In genomic region chr6:44960898-44961297, GRCh38 we compare ENCODE assay signal across 14 cellular contexts.
A peak's percentile ranks its signal among the peaks of the same experiment; 100 is the strongest.
DNase-seq lines count a peak whose midpoint lies in the region; ATAC-seq and TF ChIP-seq lines count a peak whose summit lies in the region.
"Had no signal": no experiment of that assay in that cellular context is flagged by ENCODE, and none has a peak within 500 bp of the region (broad histone marks: within the 10 kb centered on the region; RNA-seq: fewer than 3 reads in every experiment).

No MANE protein-coding gene starts in this region.

- no peaks in the 10 kb centered on the region for H3K27me3 Mint-ChIP-seq in T-helper 17 cell

- H3K4me3 Mint-ChIP-seq in T-helper 17 cell, result peak overlapping the region; percentile 28

- H3K36me3 Mint-ChIP-seq in T-helper 17 cell (ENCODE audit: low read depth), result no peaks in the 10 kb centered on the region

- no peaks in the 10 kb centered on the region for H3K9me3 ChIP-seq in T-helper 17 cell (ENCODE audit: control insufficient read depth, low read length, poor library complexity, severe bottlenecking)
- H3K9me3 ChIP-seq: psoas muscle had no signal

- TF ChIP-seq CTCF in fibroblast of villous mesenchyme (IDR thresholded peaks at IDR 0.05; ENCODE audit: insufficient read depth, low read depth, low read length), result no peak

- H3K4me1 Mint-ChIP-seq in T-helper 17 cell, result peaks cover 11% of the 10 kb centered on the region

- no peak overlapping the region for H3K4me3 ChIP-seq in fibroblast of villous mesenchyme (ENCODE audit: low read depth, low read length)
- H3K4me3 ChIP-seq: coronary artery, psoas muscle had no signal

- H3K27ac Mint-ChIP-seq in T-helper 17 cell, result no peak overlapping the region

- ATAC-seq in GM18867 (IDR thresholded peaks at IDR 0.05; ENCODE audit: unreplicated experiment), result peak; percentile 40
- no peak for ATAC-seq in T-helper 17 cell
- no peak for ATAC-seq in GM18909 (IDR thresholded peaks at IDR 0.05; ENCODE audit: poor library complexity, unreplicated experiment)
- ATAC-seq in HG03342 (IDR thresholded peaks at IDR 0.05; ENCODE audit: unreplicated experiment), result no peak
- ATAC-seq: psoas muscle had no signal

- peak; percentile 21 for DNase-seq in AG08396 (ENCODE audit: low spot score)
- no peak for DNase-seq in T-helper 17 cell
- DNase-seq in fibroblast of villous mesenchyme (ENCODE audit: low read depth), result peak; percentile 14
- no peak for DNase-seq in HuH-7 (ENCODE audit: low spot score)
- DNase-seq in DMS114 treated with DMSO at 0.1 percent for 48 hours (lab: John Stamatoyannopoulos, UW; ENCODE audit: unreplicated experiment), result no peak
- DNase-seq: activated naive CD4-positive, alpha-beta T cell treated with anti-CD3 and anti-CD28 coated beads, Interleukin-2, amount 50 U/mL, for 16 hours; islet precursor cell; psoas muscle; stimulated activated CD4-positive, alpha-beta T cell treated with anti-CD3 and anti-CD28 coated beads, Interleukin-2, amount 100 ng/mL, for 48 hours; stimulated activated naive CD4-positive, alpha-beta T cell had no signal

Comparison
In these comparisons a context has a peak if more than half of its experiments do, and no peak if none do; other contexts are left out.
1. DNase-seq: peak in AG08396 (single experiment) and fibroblast of villous mesenchyme (single experiment); none in T-helper 17 cell (0 of 3), HuH-7 (single experiment) and DMS114 treated with DMSO at 0.1 percent for 48 hours (single experiment).